In genomic region chr3:4740397-4741105, GRCh38 we compare ENCODE assay signal across 1 cellular context.
TF ChIP-seq lines count a peak whose summit lies in the region.

No MANE protein-coding gene starts in this region.

TF ChIP-seq in K562, 482 proteins besides CTCF, POLR2A, EP300 and RAD21 (continued from another document):
- TF ChIP-seq, protein P1, sequence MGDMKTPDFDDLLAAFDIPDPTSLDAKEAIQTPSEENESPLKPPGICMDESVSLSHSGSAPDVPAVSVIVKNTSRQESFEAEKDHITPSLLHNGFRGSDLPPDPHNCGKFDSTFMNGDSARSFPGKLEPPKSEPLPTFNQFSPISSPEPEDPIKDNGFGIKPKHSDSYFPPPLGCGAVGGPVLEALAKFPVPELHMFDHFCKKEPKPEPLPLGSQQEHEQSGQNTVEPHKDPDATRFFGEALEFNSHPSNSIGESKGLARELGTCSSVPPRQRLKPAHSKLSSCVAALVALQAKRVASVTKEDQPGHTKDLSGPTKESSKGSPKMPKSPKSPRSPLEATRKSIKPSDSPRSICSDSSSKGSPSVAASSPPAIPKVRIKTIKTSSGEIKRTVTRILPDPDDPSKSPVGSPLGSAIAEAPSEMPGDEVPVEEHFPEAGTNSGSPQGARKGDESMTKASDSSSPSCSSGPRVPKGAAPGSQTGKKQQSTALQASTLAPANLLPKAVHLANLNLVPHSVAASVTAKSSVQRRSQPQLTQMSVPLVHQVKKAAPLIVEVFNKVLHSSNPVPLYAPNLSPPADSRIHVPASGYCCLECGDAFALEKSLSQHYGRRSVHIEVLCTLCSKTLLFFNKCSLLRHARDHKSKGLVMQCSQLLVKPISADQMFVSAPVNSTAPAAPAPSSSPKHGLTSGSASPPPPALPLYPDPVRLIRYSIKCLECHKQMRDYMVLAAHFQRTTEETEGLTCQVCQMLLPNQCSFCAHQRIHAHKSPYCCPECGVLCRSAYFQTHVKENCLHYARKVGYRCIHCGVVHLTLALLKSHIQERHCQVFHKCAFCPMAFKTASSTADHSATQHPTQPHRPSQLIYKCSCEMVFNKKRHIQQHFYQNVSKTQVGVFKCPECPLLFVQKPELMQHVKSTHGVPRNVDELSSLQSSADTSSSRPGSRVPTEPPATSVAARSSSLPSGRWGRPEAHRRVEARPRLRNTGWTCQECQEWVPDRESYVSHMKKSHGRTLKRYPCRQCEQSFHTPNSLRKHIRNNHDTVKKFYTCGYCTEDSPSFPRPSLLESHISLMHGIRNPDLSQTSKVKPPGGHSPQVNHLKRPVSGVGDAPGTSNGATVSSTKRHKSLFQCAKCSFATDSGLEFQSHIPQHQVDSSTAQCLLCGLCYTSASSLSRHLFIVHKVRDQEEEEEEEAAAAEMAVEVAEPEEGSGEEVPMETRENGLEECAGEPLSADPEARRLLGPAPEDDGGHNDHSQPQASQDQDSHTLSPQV (IDR thresholded peaks at IDR 0.05): peak; percentile 85
- TF ChIP-seq ZNF311 (CRISPR knock-in tag; IDR thresholded peaks at IDR 0.05) (peak; percentile 61; the same call in 1 of the 2 replicates), NR2C1 (IDR thresholded peaks at IDR 0.05) (no peak), NR2C1 (tag; IDR thresholded peaks at IDR 0.05) (peak; percentile 33; the same call in 1 of the 2 replicates), NR4A1 (CRISPR knock-in tag; IDR thresholded peaks at IDR 0.05) (0 out of 2 replicates have a peak, but pooled peaks have one; percentile 44), NR4A1 (tag; IDR thresholded peaks at IDR 0.05) (peak; percentile 87), DACH1 (IDR thresholded peaks at IDR 0.05; ENCODE audit: partially characterized antibody) (no peak), RBBP5 (IDR thresholded peaks at IDR 0.05; ENCODE audit: borderline replicate concordance, insufficient read depth, low read length, poor library complexity, severe bottlenecking) (peak; percentile 10), PBX2 (CRISPR knock-in tag; IDR thresholded peaks at IDR 0.05; ENCODE audit: low read depth) (no peak), PBX2 (tag; conservative IDR thresholded peaks at IDR 0.05; ENCODE audit: low read depth) (peak; percentile 81), FOXK2 (conservative IDR thresholded peaks at IDR 0.05 in 1 of 2, IDR thresholded peaks at IDR 0.05 in 1 of 2; ENCODE audit: low read depth in 2 of 2) (no peak), SMAD4 (CRISPR knock-in tag; conservative IDR thresholded peaks at IDR 0.05) (peak; percentile 52; the same call in 1 of the 2 replicates), MYC (IDR thresholded peaks at IDR 0.05; ENCODE audit: low read depth, low read length) (no peak), MYC (CRISPR knock-in tag; IDR thresholded peaks at IDR 0.05; ENCODE audit: borderline replicate concordance, low read depth) (peak; percentile 25; the same call in 1 of the 2 replicates), ZNF75A (CRISPR knock-in tag; IDR thresholded peaks at IDR 0.05) (0 out of 2 replicates have a peak, but pooled peaks have one; percentile 6), MTA3 (IDR thresholded peaks at IDR 0.05; ENCODE audit: borderline replicate concordance) (no peak), ZKSCAN8 (CRISPR knock-in tag; IDR thresholded peaks at IDR 0.05) (0 out of 2 replicates have a peak, but pooled peaks have one; percentile 9)
- TF ChIP-seq, protein P2, sequence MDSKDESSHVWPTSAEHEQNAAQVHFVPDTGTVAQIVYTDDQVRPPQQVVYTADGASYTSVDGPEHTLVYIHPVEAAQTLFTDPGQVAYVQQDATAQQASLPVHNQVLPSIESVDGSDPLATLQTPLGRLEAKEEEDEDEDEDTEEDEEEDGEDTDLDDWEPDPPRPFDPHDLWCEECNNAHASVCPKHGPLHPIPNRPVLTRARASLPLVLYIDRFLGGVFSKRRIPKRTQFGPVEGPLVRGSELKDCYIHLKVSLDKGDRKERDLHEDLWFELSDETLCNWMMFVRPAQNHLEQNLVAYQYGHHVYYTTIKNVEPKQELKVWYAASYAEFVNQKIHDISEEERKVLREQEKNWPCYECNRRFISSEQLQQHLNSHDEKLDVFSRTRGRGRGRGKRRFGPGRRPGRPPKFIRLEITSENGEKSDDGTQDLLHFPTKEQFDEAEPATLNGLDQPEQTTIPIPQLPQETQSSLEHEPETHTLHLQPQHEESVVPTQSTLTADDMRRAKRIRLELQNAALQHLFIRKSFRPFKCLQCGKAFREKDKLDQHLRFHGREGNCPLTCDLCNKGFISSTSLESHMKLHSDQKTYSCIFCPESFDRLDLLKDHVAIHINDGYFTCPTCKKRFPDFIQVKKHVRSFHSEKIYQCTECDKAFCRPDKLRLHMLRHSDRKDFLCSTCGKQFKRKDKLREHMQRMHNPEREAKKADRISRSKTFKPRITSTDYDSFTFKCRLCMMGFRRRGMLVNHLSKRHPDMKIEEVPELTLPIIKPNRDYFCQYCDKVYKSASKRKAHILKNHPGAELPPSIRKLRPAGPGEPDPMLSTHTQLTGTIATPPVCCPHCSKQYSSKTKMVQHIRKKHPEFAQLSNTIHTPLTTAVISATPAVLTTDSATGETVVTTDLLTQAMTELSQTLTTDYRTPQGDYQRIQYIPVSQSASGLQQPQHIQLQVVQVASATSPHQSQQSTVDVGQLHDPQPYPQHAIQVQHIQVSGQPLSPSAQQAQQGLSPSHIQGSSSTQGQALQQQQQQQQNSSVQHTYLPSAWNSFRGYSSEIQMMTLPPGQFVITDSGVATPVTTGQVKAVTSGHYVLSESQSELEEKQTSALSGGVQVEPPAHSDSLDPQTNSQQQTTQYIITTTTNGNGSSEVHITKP (IDR thresholded peaks at IDR 0.05; ENCODE audit: partially characterized antibody): no peak
- TF ChIP-seq, protein P3, sequence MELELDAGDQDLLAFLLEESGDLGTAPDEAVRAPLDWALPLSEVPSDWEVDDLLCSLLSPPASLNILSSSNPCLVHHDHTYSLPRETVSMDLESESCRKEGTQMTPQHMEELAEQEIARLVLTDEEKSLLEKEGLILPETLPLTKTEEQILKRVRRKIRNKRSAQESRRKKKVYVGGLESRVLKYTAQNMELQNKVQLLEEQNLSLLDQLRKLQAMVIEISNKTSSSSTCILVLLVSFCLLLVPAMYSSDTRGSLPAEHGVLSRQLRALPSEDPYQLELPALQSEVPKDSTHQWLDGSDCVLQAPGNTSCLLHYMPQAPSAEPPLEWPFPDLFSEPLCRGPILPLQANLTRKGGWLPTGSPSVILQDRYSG (tag; conservative IDR thresholded peaks at IDR 0.05; ENCODE audit: low read depth): peak; percentile 75
